In genomic region chr3:8984512-8984911, GRCh38 we compare ENCODE assay signal across 15 cellular contexts. TPM values are rescaled to one million over a fixed set of nuclear protein-coding genes. Genes with fewer than 3 reads are reported as not detected.
DNase-seq lines count a peak whose midpoint lies in the region; ATAC-seq and TF ChIP-seq lines count a peak whose summit lies in the region.
"Had no signal": no experiment of that assay in that cellular context is flagged by ENCODE, and none has a peak within 500 bp of the region (broad histone marks: within the 10 kb centered on the region; RNA-seq: fewer than 3 reads in every experiment).

No MANE protein-coding gene starts in this region.

- H3K36me3 ChIP-seq in endodermal cell (ENCODE audit: control insufficient read depth, insufficient read depth, low read length) (no peaks in the 10 kb centered on the region), spleen (no peaks in the 10 kb centered on the region)

- H3K9me3 ChIP-seq in endodermal cell (ENCODE audit: control insufficient read depth, low read length) (peaks cover 4% of the 10 kb centered on the region), spleen (peaks cover 0 to 4% (median 2%) of the 10 kb centered on the region in 8 donors)

- no peak overlapping the region for H3K27ac Mint-ChIP-seq in endodermal cell
- H3K27ac Mint-ChIP-seq: CD4-positive, alpha-beta memory T cell had no signal

- H3K4me1 Mint-ChIP-seq in endodermal cell, result no peaks in the 10 kb centered on the region

- no peak overlapping the region for H3K4me3 ChIP-seq in endodermal cell (ENCODE audit: low read length)
- no peak overlapping the region for H3K4me3 ChIP-seq in spleen
- H3K4me3 ChIP-seq: GM23248 had no signal

- intact Hi-C loops in spleen (cut with DNase I; ENCODE audit: low total_unique reads) (no loop called here), left cardiac atrium (cut with DNase I) (no loop called here)

- peak; percentile 20 for DNase-seq in endodermal cell
- DNase-seq in islet precursor cell, result peak; percentile 23
- peak; percentile 62 for DNase-seq in spleen
- no peak for DNase-seq in SIG-M5 (lab: John Stamatoyannopoulos, UW)
- no peak for DNase-seq in left cardiac atrium
- DNase-seq: C1 segment of cervical spinal cord; Calu3; CD4-positive, alpha-beta memory T cell; COR-L47; DMS53; DMS79 treated with DMSO at 0.1 percent for 48 hours; GM23248; H7; HCEC 1CT had no signal

- TF ChIP-seq POLR2A in spleen (IDR thresholded peaks at IDR 0.05), result no peak

- no peak overlapping the region for H3K27ac ChIP-seq in endodermal cell (ENCODE audit: low read depth, low read length)
- H3K27ac ChIP-seq in spleen, result no peak overlapping the region
- H3K27ac ChIP-seq: GM23248 had no signal

- peaks cover 7% of the 10 kb centered on the region for H3K27me3 ChIP-seq in endodermal cell (ENCODE audit: control insufficient read depth, insufficient read depth, low read length, poor library complexity, severe bottlenecking)
- peaks cover 0 to 27% (median 0%) of the 10 kb centered on the region in 7 donors for H3K27me3 ChIP-seq in spleen (replicated peaks in 1 of 7)

- peaks cover under 1% of the 10 kb centered on the region for H3K9me3 Mint-ChIP-seq in endodermal cell

- no peak for ATAC-seq in left cardiac atrium
- no peak for ATAC-seq in GM18909 (IDR thresholded peaks at IDR 0.05; ENCODE audit: poor library complexity, unreplicated experiment)

- no peaks in the 10 kb centered on the region for H3K36me3 Mint-ChIP-seq in endodermal cell (ENCODE audit: low read depth)
- H3K36me3 Mint-ChIP-seq: CD4-positive, alpha-beta memory T cell had no signal

- no peaks in the 10 kb centered on the region for H3K4me1 ChIP-seq in endodermal cell (ENCODE audit: control insufficient read depth, insufficient read depth, low read length)
- peaks cover 0 to 15% (median 0%) of the 10 kb centered on the region in 6 donors for H3K4me1 ChIP-seq in spleen

- no peak overlapping the region for H3K9ac ChIP-seq in endodermal cell (ENCODE audit: extremely low read depth, low read length, poor library complexity, severe bottlenecking)
- H3K9ac ChIP-seq: GM23248 had no signal

- 89% methylated on average over 7 of the region's 7 CpGs; no CpG with 5 or more reads in 1 of the 2 experiments for WGBS in endodermal cell (ENCODE audit: insufficient coverage in 1 of 2, insufficient read length in 1 of 2), 2 experiments
- 79 to 88% (median 87%) methylated on average over 7 of the region's 7 CpGs for WGBS in spleen, 5 donors

- H3K4me3 Mint-ChIP-seq in endodermal cell, result no peak overlapping the region
- H3K4me3 Mint-ChIP-seq: CD4-positive, alpha-beta memory T cell had no signal

- TF ChIP-seq CTCF in endodermal cell (conservative IDR thresholded peaks at IDR 0.05) (no peak), spleen (IDR thresholded peaks at IDR 0.05 in 8 of 11, conservative IDR thresholded peaks at IDR 0.05 in 3 of 11) (no peak)

- H3K27me3 Mint-ChIP-seq in endodermal cell (ENCODE audit: insufficient read depth), result peaks cover 25% of the 10 kb centered on the region

RNA-seq across cellular contexts. Expression of gene RAD18, which starts 21.2 kb away (rescaled TPM):
- 10 to 100 TPM; 18.2 to 20.8 TPM for total RNA-seq in endodermal cell
- 19.1 TPM for polyA plus RNA-seq in endodermal cell (2013, experiment 1 of 2)
- 17.8 TPM for polyA plus RNA-seq in endodermal cell (2013, experiment 2 of 2)
- total RNA-seq in spleen, result 10 to 100 TPM in 6 of 7 donors, 1 to 10 TPM in 1; 6.3 to 20.7 (median 14.9) TPM
- 1 to 10 TPM; 1.6 to 3.0 (median 2.2) TPM for polyA plus RNA-seq in spleen
- total RNA-seq in left cardiac atrium, result 10 to 100 TPM in 1 of 2 donors, 1 to 10 TPM in 1; 4.2 to 13.5 TPM

Comparison
In these comparisons a context has a peak if more than half of its experiments do, and no peak if none do; other contexts are left out.
1. DNase-seq: peak in endodermal cell (single experiment), islet precursor cell (single experiment) and spleen (single experiment); none in SIG-M5 (single experiment) and left cardiac atrium (single experiment).